ENCODE assay signal across 16 cellular contexts in the genomic region with DNA sequence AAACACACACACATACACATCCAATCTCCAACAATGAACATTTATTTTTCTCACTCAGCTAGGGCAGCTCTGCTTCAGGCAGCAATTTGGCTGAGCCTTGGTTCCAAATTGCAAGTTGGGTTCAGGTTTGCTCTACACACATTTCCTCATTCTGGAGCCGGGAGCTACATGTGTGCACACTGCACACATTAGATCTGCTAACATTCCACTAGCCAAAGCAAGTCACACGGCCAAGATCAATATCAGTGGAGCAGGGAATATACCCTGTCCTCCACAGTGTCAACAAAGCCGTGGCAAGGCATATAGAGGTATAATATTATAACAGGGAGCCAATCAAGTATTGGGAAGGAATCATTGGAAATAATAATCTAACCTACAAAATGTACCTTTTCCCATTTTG. TPM values are rescaled to one million over a fixed set of nuclear protein-coding genes. Genes with fewer than 3 reads are reported as not detected.
DNase-seq lines count a peak whose midpoint lies in the region; ATAC-seq and TF ChIP-seq lines count a peak whose summit lies in the region.
"Had no signal": no experiment of that assay in that cellular context is flagged by ENCODE, and none has a peak within 500 bp of the region (broad histone marks: within the 10 kb centered on the region; RNA-seq: fewer than 3 reads in every experiment).

No MANE protein-coding gene starts in this region.

- no peaks in the 10 kb centered on the region for H3K9me3 ChIP-seq in right lobe of liver
- H3K9me3 ChIP-seq: BLaER1 treated with 17β-estradiol and CSF1 and Interleukin-3, amounts not matched to agents 10 nM and 100 nM; SJSA1 had no signal

- H3K36me3 Mint-ChIP-seq in MCF 10A (ENCODE audit: insufficient read depth, unreplicated experiment) = no peaks in the 10 kb centered on the region

- peaks cover 17% of the 10 kb centered on the region for H3K27me3 Mint-ChIP-seq in MCF 10A (ENCODE audit: insufficient read depth, unreplicated experiment)

- no peaks in the 10 kb centered on the region for H3K9me3 Mint-ChIP-seq in MCF 10A (ENCODE audit: unreplicated experiment)

- DNase-seq in T47D (ENCODE audit: low read depth in 1 of 2, low spot score in 1 of 2) (peak; percentile 62 to 91), MCF 10A (ENCODE audit: unreplicated experiment) (no peak), right lobe of liver (peak; percentile 37 to 89 (median 69)), foreskin keratinocyte (no peak), NCI-H2227 treated with DMSO at 0.1 percent for 48 hours (lab: John Stamatoyannopoulos, UW) (no peak), Ammon's horn (ENCODE audit: low spot score) (no peak)
- DNase-seq in activated CD4-positive, alpha-beta T cell treated with anti-CD3 and anti-CD28 coated beads, Interleukin-2, amount 50 U/mL, for 4 hours = no peak
- DNase-seq: Karpas-422, NCI-H1417, NCI-H526, RPMI8226 had no signal

- H3K27me3 ChIP-seq in right lobe of liver = no peaks in the 10 kb centered on the region
- no peaks in the 10 kb centered on the region for H3K27me3 ChIP-seq in foreskin keratinocyte
- H3K27me3 ChIP-seq: BLaER1 treated with 17β-estradiol and CSF1 and Interleukin-3, amounts not matched to agents 10 nM and 100 nM; SJSA1 had no signal

- peak; percentile 90 to 96 (median 92) for ATAC-seq in right lobe of liver
- ATAC-seq in foreskin keratinocyte = no peak

- TF ChIP-seq POLR2A in right lobe of liver (IDR thresholded peaks at IDR 0.05) = no peak

- peaks cover 19% of the 10 kb centered on the region for H3K4me1 Mint-ChIP-seq in MCF 10A (ENCODE audit: insufficient read depth, unreplicated experiment)

- in situ Hi-C loops in T47D (cut with HindIII; ENCODE audit: low pct_unique_long_range_greater_than_20kb, low sequenced_read_pairs) = no loop called here

- POLR2A ChIA-PET in MCF 10A (lab: Yijun Ruan, JAX) = no interaction called here

- no peaks in the 10 kb centered on the region for H3K36me3 ChIP-seq in right lobe of liver
- H3K36me3 ChIP-seq: BLaER1 treated with 17β-estradiol and CSF1 and Interleukin-3, amounts not matched to agents 10 nM and 100 nM; SJSA1 had no signal

- H3K27ac Mint-ChIP-seq in MCF 10A (ENCODE audit: low read depth, unreplicated experiment) = no peak overlapping the region

- WGBS in right lobe of liver (ENCODE audit: insufficient coverage, low coverage, low lambda C conversion rate, missing lambda C conversion rate) = 13% methylated on average over 3 of the region's 3 CpGs

- no TSS peak for BruUV-seq in MCF 10A (replicated peaks; lab: Mats Ljungman, UMichigan)

- H3K4me3 ChIP-seq in right lobe of liver = no peak overlapping the region
- H3K4me3 ChIP-seq: BLaER1 treated with 17β-estradiol and CSF1 and Interleukin-3, amounts not matched to agents 10 nM and 100 nM; SJSA1 had no signal

- H3K27ac ChIP-seq in cingulate gyrus (ENCODE audit: low read depth, low read length) = peak overlapping the region; percentile 1
- peak overlapping the region; percentile 52 to 72 (median 54) for H3K27ac ChIP-seq in right lobe of liver
- no peak overlapping the region for H3K27ac ChIP-seq in foreskin keratinocyte
- H3K27ac ChIP-seq: 22Rv1; BLaER1 treated with 17β-estradiol and CSF1 and Interleukin-3, amounts not matched to agents 10 nM and 100 nM; SJSA1 had no signal

- no peak overlapping the region for H3K4me3 Mint-ChIP-seq in MCF 10A (ENCODE audit: unreplicated experiment)

- peaks cover 0 to 36% (median 12%) of the 10 kb centered on the region in 4 donors for H3K4me1 ChIP-seq in right lobe of liver
- peaks cover 17% of the 10 kb centered on the region for H3K4me1 ChIP-seq in foreskin keratinocyte
- H3K4me1 ChIP-seq: SJSA1 had no signal

- no peak for TF ChIP-seq CTCF in MCF 10A (IDR thresholded peaks at IDR 0.05; ENCODE audit: unreplicated experiment)
- no peak for TF ChIP-seq CTCF in right lobe of liver (IDR thresholded peaks at IDR 0.05)
- no peak for TF ChIP-seq CTCF in foreskin keratinocyte (conservative IDR thresholded peaks at IDR 0.05)

- intact Hi-C loops in MCF 10A (cut with micrococcal nuclease) (loop anchor here (5.0 kb wide), 2 partner anchors 303 to 393 kb away; no protein-coding TSS in a partner anchor), right lobe of liver (cut with DNase I) (no loop called here)

- CTCF ChIA-PET in MCF 10A (lab: Yijun Ruan, JAX) = interaction anchor here (1.3 to 5.8 kb wide), 3 partner anchors 47 to 392 kb away, joined by 4 to 52 read pairs (median 10); a partner anchor contains a TSS

RNA-seq across cellular contexts. Expression of a gene that starts 57.5 kb away (rescaled TPM):
- total RNA-seq in MCF 10A (2022) (0.30 and 0.47 TPM in 2 replicates), right lobe of liver (100 to 1,000 TPM in 2 of 6 experiments, 10 to 100 TPM in 4; 24.7 to 158 (median 51.3) TPM), foreskin keratinocyte (0.85 and 2.2 TPM in 2 replicates)
- polyA plus RNA-seq in foreskin keratinocyte = 0.43 and 0.87 TPM in 2 replicates
- total RNA-seq: OCI-LY7 had no signal

Comparison
In these comparisons a context has a peak if more than half of its experiments do, and no peak if none do; other contexts are left out.
1. DNase-seq: peak in T47D (2 of 2) and right lobe of liver (3 of 3); none in MCF 10A (single experiment), activated CD4-positive, alpha-beta T cell treated with anti-CD3 and anti-CD28 coated beads, Interleukin-2, amount 50 U/mL, for 4 hours (0 of 2), foreskin keratinocyte (0 of 2), NCI-H2227 treated with DMSO at 0.1 percent for 48 hours (single experiment) and Ammon's horn (single experiment).